In the genomic region with DNA sequence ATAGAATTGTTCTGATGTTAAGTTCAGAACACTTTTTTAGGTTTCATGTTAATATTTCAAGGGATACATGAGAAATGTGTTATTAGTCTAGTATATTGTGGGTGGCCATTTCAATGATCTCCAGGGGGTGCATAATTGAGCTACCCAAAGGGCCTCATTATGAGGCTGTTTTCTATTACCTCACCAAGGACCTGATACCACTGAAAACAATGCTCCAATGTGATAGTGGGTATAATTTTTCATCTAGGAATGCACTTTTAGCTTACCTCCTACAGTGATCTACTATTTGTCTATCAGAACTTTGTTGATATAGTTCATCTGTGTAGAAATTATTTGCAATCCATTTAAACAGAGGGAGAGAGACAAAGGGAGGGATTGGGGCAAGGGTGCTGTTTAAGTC, we compare ENCODE assay signal across 19 cellular contexts.
"Had no signal": no experiment of that assay in that cellular context is flagged by ENCODE, and none has a peak within 500 bp of the region (broad histone marks: within the 10 kb centered on the region; RNA-seq: fewer than 3 reads in every experiment).

No MANE protein-coding gene starts in this region.

- ATAC-seq: K562, Panc1, PC-3, T-helper 17 cell had no signal

- DNase-seq: Kasumi-1, MM.1S, NCI-H1092 treated with DMSO at 0.1 percent for 48 hours, NCI-H1694, NCI-H187 treated with DMSO at 0.1 percent for 48 hours, NCI-H2029 treated with DMSO at 0.1 percent for 48 hours, NCI-H2171, NCI-H226, NCI-H446, NCI-H510A, NCI-H524 treated with DMSO at 0.1 percent for 48 hours, NCI-H774, PC-3, SHP77, SK-N-SH, T-helper 1 cell, T-helper 17 cell had no signal
